In the genomic region with DNA sequence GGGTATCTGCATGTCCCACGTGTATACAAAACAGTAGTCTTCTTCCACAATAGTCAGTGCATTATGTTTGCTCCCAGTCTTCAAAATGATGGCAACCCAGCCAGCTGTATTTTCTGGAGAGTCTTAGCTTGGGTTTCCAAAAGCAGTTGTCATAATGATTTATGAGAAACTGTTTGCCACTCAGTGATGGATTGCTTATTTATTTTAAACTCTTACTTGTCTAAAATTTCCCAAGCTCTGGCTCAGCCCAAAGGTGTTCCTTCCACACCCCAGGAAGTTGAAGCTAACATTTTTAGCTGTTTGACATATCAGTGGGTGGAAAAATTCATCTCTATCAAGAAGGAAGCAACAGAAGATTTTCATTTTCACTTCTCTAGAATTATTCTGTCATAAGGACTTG, we compare ENCODE assay signal across 33 cellular contexts.
DNase-seq lines count a peak whose midpoint lies in the region; ATAC-seq, FAIRE-seq and TF ChIP-seq lines count a peak whose summit lies in the region.
"Had no signal": no experiment of that assay in that cellular context is flagged by ENCODE, and none has a peak within 500 bp of the region (broad histone marks: within the 10 kb centered on the region; RNA-seq: fewer than 3 reads in every experiment).

No MANE protein-coding gene starts in this region.

- H3K27me3 ChIP-seq in BLaER1 (no peaks in the 10 kb centered on the region), IMR-90 (ENCODE audit: control insufficient read depth, insufficient read depth, low read length) (no peaks in the 10 kb centered on the region), astrocyte (ENCODE audit: insufficient read depth, low read length) (no peaks in the 10 kb centered on the region), keratinocyte (ENCODE audit: control insufficient read depth, extremely low read depth, insufficient read depth, low read length) (no peaks in the 10 kb centered on the region)
- H3K27me3 ChIP-seq: BE2C, ovary, SJSA1 had no signal

- H3K4ac ChIP-seq in IMR-90 (ENCODE audit: low read depth, low read length), result peak overlapping the region; percentile 34; the same call in 1 of the 2 replicates

- 0 out of 2 replicates have a peak overlapping the region, but pooled peaks have one; percentile 7 for H3K23ac ChIP-seq in IMR-90 (ENCODE audit: low read depth, low read length)

- H3K9me3 Mint-ChIP-seq in astrocyte (ENCODE audit: unreplicated experiment), result peaks cover 3% of the 10 kb centered on the region
- H3K9me3 Mint-ChIP-seq: activated CD4-positive, alpha-beta memory T cell treated with anti-CD3 and anti-CD28 coated beads, Interleukin-2, amount 10 ng/mL, durations not matched to agents 7 days and 5 days; activated naive CD4-positive, alpha-beta T cell treated with anti-CD3 and anti-CD28 coated beads, Interleukin-2, amount 50 U/mL, for 72 hours; H9; natural killer cell had no signal

- CTCF ChIA-PET in IMR-90 (lab: Yijun Ruan, JAX), result interaction anchor here (0.9 kb wide), 1 partner anchor 11 kb away, joined by 3 read pairs; no protein-coding TSS in a partner anchor
- CTCF ChIA-PET in RWPE1 (lab: Yijun Ruan, JAX), result interaction anchor here (0.5 kb wide), 1 partner anchor 88 kb away, joined by 5 read pairs; no protein-coding TSS in a partner anchor

- in situ Hi-C loops in IMR-90 (cut with MboI; ENCODE audit: low sequenced_read_pairs), result no loop called here

- no peak overlapping the region for H3K18ac ChIP-seq in IMR-90 (ENCODE audit: low read depth, low read length)

- H3K36me3 ChIP-seq in BLaER1 (peaks cover 82% of the 10 kb centered on the region), IMR-90 (ENCODE audit: control insufficient read depth, insufficient read depth, low read length) (peaks cover 6% of the 10 kb centered on the region; the same call in 1 of the 2 replicates), astrocyte (ENCODE audit: insufficient read depth, low read length) (peaks cover 20% of the 10 kb centered on the region), keratinocyte (ENCODE audit: control insufficient read depth in 2 of 2, extremely low read depth in 1 of 2, insufficient read depth in 2 of 2, low read length in 2 of 2) (peaks cover 10 to 41% of the 10 kb centered on the region in 2 experiments)
- H3K36me3 ChIP-seq: BE2C, ovary had no signal

- dilution Hi-C loops in IMR-90 (cut with HindIII; ENCODE audit: low sequenced_read_pairs, unreplicated experiment), result no loop called here
- dilution Hi-C loops in keratinocyte (cut with MboI; ENCODE audit: extremely low pct_ligation_motif_present, low sequenced_read_pairs), result no loop called here

- H4K91ac ChIP-seq in IMR-90 (ENCODE audit: insufficient read depth, low read depth, low read length), result 0 out of 2 replicates have a peak overlapping the region, but pooled peaks have one; percentile 13

- no peak overlapping the region for H3K56ac ChIP-seq in IMR-90 (ENCODE audit: extremely low read depth, insufficient read depth, low read length)

- TF ChIP-seq CTCF in IMR-90 (conservative IDR thresholded peaks at IDR 0.05; ENCODE audit: low read depth, low read length), result no peak
- TF ChIP-seq CTCF in astrocyte (IDR thresholded peaks at IDR 0.05; ENCODE audit: insufficient read depth, low read depth, low read length), result no peak
- no peak for TF ChIP-seq CTCF in keratinocyte (optimal IDR thresholded peaks at IDR 0.05 in 1 of 3, IDR thresholded peaks at IDR 0.05 in 1 of 3, conservative IDR thresholded peaks at IDR 0.05 in 1 of 3; ENCODE audit: extremely low read depth in 1 of 3, insufficient read depth in 2 of 3, low read length in 3 of 3)
- TF ChIP-seq CTCF in RWPE1 (conservative IDR thresholded peaks at IDR 0.05; ENCODE audit: low read depth), result no peak

- no peak overlapping the region for H4K5ac ChIP-seq in IMR-90 (ENCODE audit: low read depth, low read length)

- H4K8ac ChIP-seq in IMR-90 (ENCODE audit: low read depth in 2 of 2, low read length in 2 of 2), result peak overlapping the region in 1 of 2 experiments; percentile 14; a peak in 1 of 4 replicates

- H3K4me1 ChIP-seq in BLaER1 (peaks cover 65% of the 10 kb centered on the region), IMR-90 (ENCODE audit: control insufficient read depth, insufficient read depth, low read length) (peaks cover 17% of the 10 kb centered on the region), astrocyte (ENCODE audit: insufficient read depth, low read length) (peaks cover 41% of the 10 kb centered on the region), keratinocyte (ENCODE audit: control insufficient read depth, extremely low read depth, insufficient read depth, low read length) (peaks cover 46% of the 10 kb centered on the region)
- H3K4me1 ChIP-seq: BE2C had no signal

- no peak overlapping the region for H2BK20ac ChIP-seq in IMR-90 (ENCODE audit: low read depth, low read length)

- ATAC-seq in IMR-90 (ENCODE audit: low read depth), result no peak
- ATAC-seq: activated naive CD4-positive, alpha-beta T cell treated with anti-CD3 and anti-CD28 coated beads, Interleukin-2, amount 50 U/mL, for 72 hours; natural killer cell had no signal

- H3K79me2 ChIP-seq in astrocyte (ENCODE audit: insufficient read depth, low read length), result peaks cover 41% of the 10 kb centered on the region
- H3K79me2 ChIP-seq in keratinocyte (ENCODE audit: control insufficient read depth, insufficient read depth, low read length), result peaks cover 57% of the 10 kb centered on the region

- no peak overlapping the region for H3K4me3 Mint-ChIP-seq in astrocyte (ENCODE audit: unreplicated experiment)
- H3K4me3 Mint-ChIP-seq: activated CD4-positive, alpha-beta memory T cell treated with anti-CD3 and anti-CD28 coated beads, Interleukin-2, amount 10 ng/mL, durations not matched to agents 7 days and 5 days; H9; natural killer cell; type B pancreatic cell had no signal

- intact Hi-C loops in IMR-90 (cut with micrococcal nuclease), result loop anchor here (5.0 kb wide), 2 partner anchors 78 to 143 kb away; partner anchors contain the start of gene ASAP2

- H3K27me3 Mint-ChIP-seq in astrocyte (ENCODE audit: low read depth, unreplicated experiment), result no peaks in the 10 kb centered on the region
- H3K27me3 Mint-ChIP-seq: type B pancreatic cell had no signal

- DNase-seq in IMR-90 (no peak), astrocyte (ENCODE audit: low read depth) (peak; percentile 40), keratinocyte (ENCODE audit: low read depth, low spot score) (no peak), RWPE1 (ENCODE audit: low spot score) (no peak), NOMO-1 treated with DMSO at 0.1 percent for 48 hours (lab: John Stamatoyannopoulos, UW; ENCODE audit: unreplicated experiment) (no peak), T-helper 2 cell (no peak), cortex of kidney (lab: John Stamatoyannopoulos, UW) (no peak)
- DNase-seq: ACHN; activated CD4-positive, alpha-beta memory T cell treated with anti-CD3 and anti-CD28 coated beads, Interleukin-2, amount 10 ng/mL, durations not matched to agents 7 days and 5 days; activated CD4-positive, CD25-positive, alpha-beta regulatory T cell treated with anti-CD3 and anti-CD28 coated beads, Interleukin-2, amount 50 U/mL, for 72 hours; activated T-cell treated with anti-CD3 and anti-CD28 coated beads for 4 hours; anterior cingulate cortex; BE2C; DND-41; glutamatergic neuron; H9; natural killer cell; NCI-H1694 treated with DMSO at 0.1 percent for 48 hours; NCI-H2171; NCI-H524; ovary; retina; stimulated activated CD4-positive, alpha-beta T cell treated with anti-CD3 and anti-CD28 coated beads, Interleukin-12 subunit alpha, Interleukin-12 subunit beta, amount 100 ng/mL, for 4 hours; stimulated activated CD4-positive, alpha-beta T cell treated with anti-CD3 and anti-CD28 coated beads, Interleukin-4, amount 100 ng/mL, for 1 hour; substantia nigra had no signal

- peaks cover 26% of the 10 kb centered on the region for H3K36me3 Mint-ChIP-seq in astrocyte (ENCODE audit: low read depth, unreplicated experiment)
- H3K36me3 Mint-ChIP-seq: activated naive CD4-positive, alpha-beta T cell treated with anti-CD3 and anti-CD28 coated beads, Interleukin-2, amount 50 U/mL, for 72 hours; natural killer cell had no signal

- no peak overlapping the region for H2BK120ac ChIP-seq in IMR-90 (ENCODE audit: low read depth, low read length)

- peak overlapping the region; percentile 73 for H2BK5ac ChIP-seq in IMR-90 (ENCODE audit: low read depth, low read length, poor library complexity, severe bottlenecking)

- peaks cover 49% of the 10 kb centered on the region; the same call in 1 of the 2 replicates for H4K20me1 ChIP-seq in BLaER1
- H4K20me1 ChIP-seq in IMR-90 (ENCODE audit: insufficient read depth, low read length), result peaks cover 5% of the 10 kb centered on the region; the same call in 1 of the 2 replicates
- H4K20me1 ChIP-seq in astrocyte (ENCODE audit: insufficient read depth, low read length), result peaks cover 4% of the 10 kb centered on the region
- H4K20me1 ChIP-seq in keratinocyte (ENCODE audit: control insufficient read depth, extremely low read depth, insufficient read depth, low read length), result no peaks in the 10 kb centered on the region

- no peak overlapping the region for H3K4me3 ChIP-seq in BLaER1
- no peak overlapping the region for H3K4me3 ChIP-seq in IMR-90 (ENCODE audit: insufficient read depth, low read depth, low read length)
- H3K4me3 ChIP-seq in astrocyte (ENCODE audit: insufficient read depth, low read depth, low read length), result no peak overlapping the region
- H3K4me3 ChIP-seq in keratinocyte (ENCODE audit: control insufficient read depth in 2 of 3, extremely low read depth in 1 of 3, insufficient read depth in 2 of 3, low read depth in 1 of 3, low read length in 3 of 3), result no peak overlapping the region
- H3K4me3 ChIP-seq: ovary, SJSA1 had no signal

- H2BK15ac ChIP-seq in IMR-90 (ENCODE audit: low read depth, low read length), result no peak overlapping the region

- peaks cover 21% of the 10 kb centered on the region for H3K9me1 ChIP-seq in IMR-90 (ENCODE audit: insufficient read depth, low read length)
- H3K9me1 ChIP-seq in keratinocyte (ENCODE audit: control insufficient read depth, extremely low read depth, insufficient read depth, low read length), result no peaks in the 10 kb centered on the region

- H2AFZ ChIP-seq in IMR-90 (replicated peaks; ENCODE audit: low read length, poor library complexity) (no peak overlapping the region), astrocyte (ENCODE audit: low read depth, low read length) (no peak overlapping the region), keratinocyte (ENCODE audit: control insufficient read depth, low read length) (no peak overlapping the region)

- peaks cover 48 to 83% of the 10 kb centered on the region in 2 experiments for H3K79me1 ChIP-seq in IMR-90 (ENCODE audit: low read depth in 1 of 2, low read length in 2 of 2)

- no CpG with 5 or more reads among the region's 1 CpG for WGBS in IMR-90 (ENCODE audit: extremely low coverage in 2 of 2, insufficient read length in 1 of 2), 2 experiments

- 0 out of 2 replicates have a peak overlapping the region, but pooled peaks have one; percentile 43 for H3K14ac ChIP-seq in IMR-90 (replicated peaks; ENCODE audit: low read depth, low read length)

- no peak for FAIRE-seq in astrocyte (lab: Jason Lieb, UNC)
- no peak for FAIRE-seq in keratinocyte (lab: Jason Lieb, UNC)
- FAIRE-seq: HTR-8/SVneo, islet of Langerhans, RCC 7860 had no signal

- TF ChIP-seq POLR2A in IMR-90 (IDR thresholded peaks at IDR 0.05; ENCODE audit: low read depth, low read length), result no peak

- no TSS peak for BruUV-seq in IMR-90 (replicated peaks; lab: Mats Ljungman, UMichigan)

- H3K9ac ChIP-seq in BLaER1, result no peak overlapping the region
- no peak overlapping the region for H3K9ac ChIP-seq in IMR-90 (ENCODE audit: low read depth, low read length)
- H3K9ac ChIP-seq in astrocyte (ENCODE audit: low read length), result no peak overlapping the region
- no peak overlapping the region for H3K9ac ChIP-seq in keratinocyte (ENCODE audit: control insufficient read depth, extremely low read depth, insufficient read depth, low read length)
- H3K9ac ChIP-seq: KMS-11 had no signal

- H3K4me1 Mint-ChIP-seq in astrocyte (ENCODE audit: low read depth, unreplicated experiment), result peaks cover 60% of the 10 kb centered on the region
- H3K4me1 Mint-ChIP-seq: activated CD4-positive, alpha-beta memory T cell treated with anti-CD3 and anti-CD28 coated beads, Interleukin-2, amount 10 ng/mL, durations not matched to agents 7 days and 5 days; natural killer cell had no signal

- H3K9me3 ChIP-seq in BLaER1, result peaks cover 3% of the 10 kb centered on the region; the same call in 1 of the 2 replicates
- no peaks in the 10 kb centered on the region for H3K9me3 ChIP-seq in IMR-90 (ENCODE audit: control insufficient read depth, insufficient read depth, low read length)
- no peaks in the 10 kb centered on the region for H3K9me3 ChIP-seq in astrocyte (ENCODE audit: insufficient read depth, low read depth, low read length)
- no peaks in the 10 kb centered on the region for H3K9me3 ChIP-seq in keratinocyte (ENCODE audit: control insufficient read depth, low read depth, low read length)
- H3K9me3 ChIP-seq: BE2C, ovary, SJSA1 had no signal

- H3K27ac ChIP-seq in BLaER1 (no peak overlapping the region), IMR-90 (ENCODE audit: insufficient read depth, low read length) (no peak overlapping the region), astrocyte (ENCODE audit: low read depth, low read length) (peak overlapping the region; percentile 10), keratinocyte (ENCODE audit: control insufficient read depth, insufficient read depth, low read length) (peak overlapping the region; percentile 56), RWPE1 (no peak overlapping the region)
- H3K27ac ChIP-seq: KMS-11, ovary, SJSA1 had no signal

- TF ChIP-seq RAD21 in IMR-90 (IDR thresholded peaks at IDR 0.05; ENCODE audit: low read length), result no peak

- H2AK9ac ChIP-seq in IMR-90 (replicated peaks; ENCODE audit: low read depth, low read length, poor library complexity), result no peak overlapping the region

- POLR2A ChIA-PET in IMR-90 (lab: Charles Lee; ENCODE audit: unreplicated experiment) (no interaction called here), RWPE1 (lab: Yijun Ruan, JAX; ENCODE audit: low non-redundant PET) (no interaction called here)

- H3K4me2 ChIP-seq in BLaER1, result peak overlapping the region; percentile 6; the same call in 1 of the 2 replicates
- no peak overlapping the region for H3K4me2 ChIP-seq in IMR-90 (ENCODE audit: low read depth, low read length)
- no peak overlapping the region for H3K4me2 ChIP-seq in astrocyte (ENCODE audit: low read length)
- no peak overlapping the region for H3K4me2 ChIP-seq in keratinocyte (ENCODE audit: control insufficient read depth, extremely low read depth, insufficient read depth, low read depth, low read length)
- H3K4me2 ChIP-seq: KMS-11 had no signal

- no peak overlapping the region for H3K27ac Mint-ChIP-seq in astrocyte (ENCODE audit: unreplicated experiment)
- H3K27ac Mint-ChIP-seq: activated CD4-positive, alpha-beta memory T cell treated with anti-CD3 and anti-CD28 coated beads, Interleukin-2, amount 10 ng/mL, durations not matched to agents 7 days and 5 days; activated naive CD4-positive, alpha-beta T cell treated with anti-CD3 and anti-CD28 coated beads, Interleukin-2, amount 50 U/mL, for 72 hours; H9; natural killer cell; type B pancreatic cell had no signal

- no peak overlapping the region for H2AK5ac ChIP-seq in IMR-90 (ENCODE audit: low read depth, low read length)

Comparison
In these comparisons a context has a peak if more than half of its experiments do, and no peak if none do; other contexts are left out.
1. H3K27ac ChIP-seq: peak in astrocyte (single experiment) and keratinocyte (single experiment); none in BLaER1 (single experiment), IMR-90 (single experiment) and RWPE1 (single experiment).